34 cellular contexts compared by ENCODE assay signal in the genomic region with DNA sequence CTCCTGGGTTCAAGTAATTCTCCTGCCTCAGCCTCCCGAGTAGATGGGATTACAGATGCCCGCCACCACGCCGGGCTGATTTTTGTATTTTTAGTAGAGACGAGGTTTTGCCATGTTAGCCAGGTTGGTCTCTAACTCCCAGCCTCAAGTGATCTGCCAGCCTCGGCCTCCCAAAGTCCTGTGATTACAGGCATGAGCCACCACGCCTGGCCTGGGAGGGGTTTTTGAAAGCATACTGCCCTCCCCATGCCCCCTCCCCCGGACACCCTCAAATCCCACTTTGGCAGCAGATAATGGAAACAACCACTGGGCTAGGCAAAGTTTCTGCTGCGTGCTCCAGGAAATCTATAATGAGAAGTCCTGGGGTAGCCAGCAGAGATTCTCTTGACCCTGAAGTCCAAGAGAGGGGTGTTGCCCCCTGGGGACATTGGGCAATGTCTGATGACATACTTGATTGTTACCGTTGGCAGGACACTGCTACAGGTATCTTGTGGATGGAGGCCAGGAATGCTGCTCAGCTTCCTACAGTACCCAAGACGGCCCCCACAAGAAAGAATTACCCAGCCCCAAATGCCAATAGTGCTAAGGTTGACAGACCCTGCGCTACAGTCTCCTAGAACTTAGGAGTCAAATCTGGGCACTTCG.
"Had no signal": no experiment of that assay in that cellular context is flagged by ENCODE, and none has a peak within 500 bp of the region (broad histone marks: within the 10 kb centered on the region; RNA-seq: fewer than 3 reads in every experiment).

No MANE protein-coding gene starts in this region.

- H3K36me3 ChIP-seq: MG63 had no signal

- DNase-seq: Karpas-422, Kasumi-1, MG63, MM.1S, MV-4-11, NCI-H1048, NCI-H1092, NCI-H1092 treated with DMSO at 0.1 percent for 48 hours, NCI-H1105, NCI-H1105 treated with DMSO at 0.1 percent for 48 hours, NCI-H1417, NCI-H1417 treated with DMSO at 0.1 percent for 48 hours, NCI-H1436, NCI-H1436 treated with DMSO at 0.1 percent for 48 hours, NCI-H146, NCI-H1694, NCI-H1694 treated with DMSO at 0.1 percent for 48 hours, NCI-H187, NCI-H187 treated with DMSO at 0.1 percent for 48 hours, NCI-H1930, NCI-H2029, NCI-H2029 treated with DMSO at 0.1 percent for 48 hours, NCI-H2081, NCI-H2081 treated with DMSO at 0.1 percent for 48 hours, NCI-H2107, NCI-H2171, NCI-H2171 treated with DMSO at 0.1 percent for 48 hours, NCI-H2227 treated with DMSO at 0.1 percent for 48 hours, NCI-H226, NCI-H345, NCI-H446, NCI-H510A, NCI-H510A treated with DMSO at 0.1 percent for 48 hours, NCI-H524 had no signal

- H3K4me3 ChIP-seq: MG63 had no signal

- H3K9me3 ChIP-seq: MG63 had no signal
